In the genomic region with DNA sequence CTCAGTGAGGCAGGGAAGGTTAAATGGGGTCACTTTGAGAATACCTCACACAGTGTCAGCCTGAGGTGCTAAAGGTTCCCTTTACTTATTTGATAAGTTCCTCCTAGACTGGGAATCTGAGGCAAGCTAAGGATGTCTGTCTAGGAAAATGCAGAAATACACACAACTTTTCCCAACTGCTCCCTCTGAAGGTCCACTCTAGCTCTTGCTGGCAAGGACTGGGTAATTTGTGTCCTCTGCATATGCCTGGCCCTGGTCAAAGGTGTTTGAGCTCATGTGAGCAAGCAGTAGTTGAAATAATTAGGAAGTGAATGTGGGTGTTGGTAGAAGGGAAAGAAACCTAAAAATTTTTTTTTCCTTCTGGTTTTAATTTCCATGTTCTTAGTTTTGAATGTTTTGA, we compare ENCODE assay signal across 9 cellular contexts. TPM values are rescaled to one million over a fixed set of nuclear protein-coding genes. Genes with fewer than 3 reads are reported as not detected.
DNase-seq lines count a peak whose midpoint lies in the region; ATAC-seq and TF ChIP-seq lines count a peak whose summit lies in the region.
"Had no signal": no experiment of that assay in that cellular context is flagged by ENCODE, and none has a peak within 500 bp of the region (broad histone marks: within the 10 kb centered on the region; RNA-seq: fewer than 3 reads in every experiment).

No MANE protein-coding gene starts in this region.

- H3K4me2 ChIP-seq in HCT116 (ENCODE audit: low read length): no peak overlapping the region

- peaks cover 12% of the 10 kb centered on the region for H3K4me1 Mint-ChIP-seq in MCF 10A (ENCODE audit: insufficient read depth, unreplicated experiment)

- H3K4me1 ChIP-seq in A673 (ENCODE audit: insufficient read depth, low read length, poor library complexity, severe bottlenecking) (no peaks in the 10 kb centered on the region), HCT116 (ENCODE audit: control insufficient read depth in 1 of 2, insufficient read depth in 2 of 2, low read length in 2 of 2) (peaks cover 0 to 5% of the 10 kb centered on the region in 2 experiments; a peak in 1 of 4 replicates)

- H3K9me3 Mint-ChIP-seq in MCF 10A (ENCODE audit: unreplicated experiment): no peaks in the 10 kb centered on the region
- H3K9me3 Mint-ChIP-seq: activated naive CD4-positive, alpha-beta T cell treated with anti-CD3 and anti-CD28 coated beads, Interleukin-2, amount 10 ng/mL, durations not matched to agents 7 days and 5 days had no signal

- BruUV-seq in A673 (replicated peaks; lab: Mats Ljungman, UMichigan): no TSS peak
- no TSS peak for BruUV-seq in HCT116 (replicated peaks; lab: Mats Ljungman, UMichigan)
- no TSS peak for BruUV-seq in MCF 10A (replicated peaks; lab: Mats Ljungman, UMichigan)

- POLR2A ChIA-PET in A673 (lab: Charles Lee; ENCODE audit: low non-redundant PET): no interaction called here
- POLR2A ChIA-PET in HCT116 (lab: Charles Lee): interaction anchor here (0.7 kb wide), 1 partner anchor 22 kb away, joined by 3 read pairs; the partner anchor contains the start of gene TXLNG
- POLR2A ChIA-PET in MCF 10A (lab: Yijun Ruan, JAX): interaction anchor here (0.8 to 2.4 kb wide), 8 partner anchors 9 to 245 kb away, joined by 3 to 16 read pairs (median 5); partner anchors contain the start of genes SYAP1 and TXLNG

- H3K27ac ChIP-seq in A673 (ENCODE audit: low read depth, low read length, poor library complexity, severe bottlenecking) (no peak overlapping the region), HCT116 (ENCODE audit: low read depth, low read length) (no peak overlapping the region)

- no peak overlapping the region for H2AFZ ChIP-seq in HCT116 (ENCODE audit: low read depth, low read length, poor library complexity, severe bottlenecking)

- H3K27ac Mint-ChIP-seq in MCF 10A (ENCODE audit: low read depth, unreplicated experiment): peak overlapping the region; percentile 49
- H3K27ac Mint-ChIP-seq: activated naive CD4-positive, alpha-beta T cell treated with anti-CD3 and anti-CD28 coated beads, Interleukin-2, amount 10 ng/mL, durations not matched to agents 7 days and 5 days had no signal

- CTCF ChIA-PET in A673 (lab: Charles Lee): no interaction called here
- CTCF ChIA-PET in HCT116 (lab: Charles Lee): interaction anchor here (1.1 kb wide), 1 partner anchor 19 kb away, joined by 3 read pairs; no protein-coding TSS in a partner anchor
- CTCF ChIA-PET in MCF 10A (lab: Yijun Ruan, JAX): interaction anchor here (0.6 to 3.3 kb wide), 10 partner anchors 9 to 239 kb away, joined by 3 to 18 read pairs (median 3); no protein-coding TSS in a partner anchor

- no peak overlapping the region for H3K9ac ChIP-seq in HCT116 (ENCODE audit: low read length)

- peak overlapping the region; percentile 69 for H3K4me3 Mint-ChIP-seq in MCF 10A (ENCODE audit: unreplicated experiment)
- H3K4me3 Mint-ChIP-seq: activated naive CD4-positive, alpha-beta T cell treated with anti-CD3 and anti-CD28 coated beads, Interleukin-2, amount 10 ng/mL, durations not matched to agents 7 days and 5 days had no signal

- H3K9me2 ChIP-seq in HCT116 (ENCODE audit: insufficient read depth): no peaks in the 10 kb centered on the region

- H3K4me3 ChIP-seq in A673 (ENCODE audit: low read depth, low read length, poor library complexity, severe bottlenecking) (no peak overlapping the region), HCT116 (replicated peaks in 1 of 2; ENCODE audit: low read depth in 1 of 2, low read length in 2 of 2) (no peak overlapping the region)

- no peaks in the 10 kb centered on the region for H3K36me3 ChIP-seq in A673 (ENCODE audit: insufficient read depth, low read length, poor library complexity, severe bottlenecking)
- H3K36me3 ChIP-seq in HCT116 (ENCODE audit: control insufficient read depth in 1 of 2, insufficient read depth in 2 of 2, low read length in 2 of 2): no peaks in the 10 kb centered on the region; a peak in 1 of 4 replicates

- RAD21 ChIA-PET in HCT116 (lab: Charles Lee; ENCODE audit: low non-redundant PET in 1 of 2, low total read pairs in 2 of 2, uncharacterized antibody in 2 of 2, unreplicated experiment in 2 of 2): no interaction called here

- H3K9me3 ChIP-seq in A673 (ENCODE audit: low read depth, low read length, poor library complexity, severe bottlenecking): no peaks in the 10 kb centered on the region
- no peaks in the 10 kb centered on the region for H3K9me3 ChIP-seq in HCT116 (ENCODE audit: control insufficient read depth in 1 of 2, insufficient read depth in 1 of 2, low read depth in 1 of 2, low read length in 2 of 2)

- no peaks in the 10 kb centered on the region for H3K27me3 Mint-ChIP-seq in MCF 10A (ENCODE audit: insufficient read depth, unreplicated experiment)
- H3K27me3 Mint-ChIP-seq: activated naive CD4-positive, alpha-beta T cell treated with anti-CD3 and anti-CD28 coated beads, Interleukin-2, amount 10 ng/mL, durations not matched to agents 7 days and 5 days had no signal

- ATAC-seq in HCT116 (peak; percentile 85), left lobe of liver (peak; percentile 84), HG02884 (IDR thresholded peaks at IDR 0.05; ENCODE audit: unreplicated experiment) (no peak), HG03354 (IDR thresholded peaks at IDR 0.05; ENCODE audit: poor library complexity, severe bottlenecking, unreplicated experiment) (no peak)

- 0 out of 2 replicates have a peak, but pooled peaks have one; percentile 8 for TF ChIP-seq RAD21 in HCT116 (IDR thresholded peaks at IDR 0.05; ENCODE audit: low read depth)

- TF ChIP-seq CTCF in A673 (conservative IDR thresholded peaks at IDR 0.05; ENCODE audit: low read depth, low read length) (0 out of 2 replicates have a peak, but pooled peaks have one; percentile 36), HCT116 (IDR thresholded peaks at IDR 0.05 in 2 of 3, conservative IDR thresholded peaks at IDR 0.05 in 1 of 3; ENCODE audit: borderline replicate concordance in 1 of 3, insufficient read depth in 1 of 3, low read depth in 2 of 3, low read length in 2 of 3) (peak in 2 of 3 experiments; percentile 23 to 48; a peak in 3 of 6 replicates), MCF 10A (IDR thresholded peaks at IDR 0.05; ENCODE audit: unreplicated experiment) (peak; percentile 23)

- no peaks in the 10 kb centered on the region for H3K27me3 ChIP-seq in A673 (replicated peaks; ENCODE audit: insufficient read depth, low read depth, low read length, poor library complexity)
- no peaks in the 10 kb centered on the region for H3K27me3 ChIP-seq in HCT116 (ENCODE audit: insufficient read depth, low read length)

- peaks cover 42% of the 10 kb centered on the region for H3K36me3 Mint-ChIP-seq in MCF 10A (ENCODE audit: insufficient read depth, unreplicated experiment)

- no peak for DNase-seq in A673 (ENCODE audit: low spot score)
- DNase-seq in HCT116 (ENCODE audit: low read depth, low spot score): no peak
- peak; percentile 40 for DNase-seq in MCF 10A (ENCODE audit: unreplicated experiment)
- DNase-seq in left lobe of liver (ENCODE audit: low spot score): no peak
- DNase-seq in effector CD4-positive, alpha-beta T cell: no peak
- DNase-seq in activated CD4-positive, CD25-positive, alpha-beta regulatory T cell treated with anti-CD3 and anti-CD28 coated beads, Interleukin-2, amount 50 U/mL, for 72 hours: no peak
- DNase-seq: activated naive CD4-positive, alpha-beta T cell treated with anti-CD3 and anti-CD28 coated beads, Interleukin-2, amount 10 ng/mL, durations not matched to agents 7 days and 5 days had no signal

- intact Hi-C loops in A673 (cut with micrococcal nuclease; ENCODE audit: unreplicated experiment) (no loop called here), HCT116 (cut with micrococcal nuclease) (no loop called here), MCF 10A (cut with micrococcal nuclease) (no loop called here)

- peaks cover 89% of the 10 kb centered on the region for H3K79me2 ChIP-seq in HCT116 (ENCODE audit: insufficient read depth, low read length)

- no peak for TF ChIP-seq POLR2A in HCT116 (IDR thresholded peaks at IDR 0.05; ENCODE audit: borderline replicate concordance, extremely low read depth, insufficient read depth, insufficient read length)

- no peaks in the 10 kb centered on the region; the same call in 1 of the 2 replicates for H4K20me1 ChIP-seq in HCT116 (ENCODE audit: insufficient read depth)

TF ChIP-seq in HCT116, 20 proteins besides CTCF, POLR2A, EP300 and RAD21:
- TF ChIP-seq, protein P1, sequence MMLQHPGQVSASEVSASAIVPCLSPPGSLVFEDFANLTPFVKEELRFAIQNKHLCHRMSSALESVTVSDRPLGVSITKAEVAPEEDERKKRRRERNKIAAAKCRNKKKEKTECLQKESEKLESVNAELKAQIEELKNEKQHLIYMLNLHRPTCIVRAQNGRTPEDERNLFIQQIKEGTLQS (IDR thresholded peaks at IDR 0.05): no peak
- TF ChIP-seq JUND (IDR thresholded peaks at IDR 0.05) (no peak), TCF7L2 (IDR thresholded peaks at IDR 0.05; ENCODE audit: borderline replicate concordance, extremely low read depth, insufficient read depth, insufficient read length) (no peak), ZFX (IDR thresholded peaks at IDR 0.05) (no peak), MAX (IDR thresholded peaks at IDR 0.05) (no peak)
- TF ChIP-seq, protein P2, sequence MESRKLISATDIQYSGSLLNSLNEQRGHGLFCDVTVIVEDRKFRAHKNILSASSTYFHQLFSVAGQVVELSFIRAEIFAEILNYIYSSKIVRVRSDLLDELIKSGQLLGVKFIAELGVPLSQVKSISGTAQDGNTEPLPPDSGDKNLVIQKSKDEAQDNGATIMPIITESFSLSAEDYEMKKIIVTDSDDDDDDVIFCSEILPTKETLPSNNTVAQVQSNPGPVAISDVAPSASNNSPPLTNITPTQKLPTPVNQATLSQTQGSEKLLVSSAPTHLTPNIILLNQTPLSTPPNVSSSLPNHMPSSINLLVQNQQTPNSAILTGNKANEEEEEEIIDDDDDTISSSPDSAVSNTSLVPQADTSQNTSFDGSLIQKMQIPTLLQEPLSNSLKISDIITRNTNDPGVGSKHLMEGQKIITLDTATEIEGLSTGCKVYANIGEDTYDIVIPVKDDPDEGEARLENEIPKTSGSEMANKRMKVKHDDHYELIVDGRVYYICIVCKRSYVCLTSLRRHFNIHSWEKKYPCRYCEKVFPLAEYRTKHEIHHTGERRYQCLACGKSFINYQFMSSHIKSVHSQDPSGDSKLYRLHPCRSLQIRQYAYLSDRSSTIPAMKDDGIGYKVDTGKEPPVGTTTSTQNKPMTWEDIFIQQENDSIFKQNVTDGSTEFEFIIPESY (IDR thresholded peaks at IDR 0.05; ENCODE audit: extremely low read depth, insufficient replicate concordance, low read length): no peak

RNA-seq across cellular contexts. Expression of gene TXLNG, which starts 21.3 kb away (rescaled TPM):
- total RNA-seq in A673 (2021): 23.7 and 25.7 TPM in 2 replicates
- total RNA-seq in HCT116 (2021; ENCODE audit: unreplicated experiment): 22.9 TPM
- polyA plus RNA-seq in HCT116 (2012): 6.8 and 9.9 TPM in 2 replicates
- 32.4 and 43.2 TPM in 2 replicates for total RNA-seq in MCF 10A (2022)
- 5.1 TPM for total RNA-seq in left lobe of liver

Comparison
In these comparisons a context has a peak if more than half of its experiments do, and no peak if none do; other contexts are left out.
1. ATAC-seq: peak in HCT116 (single experiment) and left lobe of liver (single experiment); none in HG02884 (single experiment) and HG03354 (single experiment).
2. Peak in every context shown above with its lines, with median percentiles within 50 percentile points of each other: CTCF ChIP-seq.